ENCODE assay signal across 15 cellular contexts in genomic region chr18:64259871-64260270, GRCh38.
DNase-seq lines count a peak whose midpoint lies in the region; ATAC-seq and TF ChIP-seq lines count a peak whose summit lies in the region.
"Had no signal": no experiment of that assay in that cellular context is flagged by ENCODE, and none has a peak within 500 bp of the region (broad histone marks: within the 10 kb centered on the region; RNA-seq: fewer than 3 reads in every experiment).

No MANE protein-coding gene starts in this region.

- no peak overlapping the region for H3K4me3 ChIP-seq in trophoblast cell (ENCODE audit: low read depth, low read length)
- H3K4me3 ChIP-seq: GM12878, HAP-1 had no signal

- no CpG with 5 or more reads among the region's 4 CpGs for WGBS in trophoblast cell (ENCODE audit: extremely low coverage, insufficient coverage, insufficient read length)

- H3K4ac ChIP-seq in trophoblast cell (ENCODE audit: low read depth, low read length): no peak overlapping the region

- H2BK12ac ChIP-seq in trophoblast cell (ENCODE audit: low read length): no peak overlapping the region

- no peak overlapping the region for H3K9ac ChIP-seq in trophoblast cell (ENCODE audit: low read length)
- H3K9ac ChIP-seq: KMS-11 had no signal

- ATAC-seq in GM19351 (IDR thresholded peaks at IDR 0.05; ENCODE audit: unreplicated experiment): no peak
- ATAC-seq: GM12878 had no signal

- H3K9me3 ChIP-seq in trophoblast cell (ENCODE audit: insufficient read depth, low read depth, low read length): no peaks in the 10 kb centered on the region
- H3K9me3 ChIP-seq: HAP-1 had no signal

- H3K4me1 ChIP-seq in trophoblast cell (ENCODE audit: control insufficient read depth in 1 of 2, insufficient read depth in 2 of 2, low read length in 2 of 2): peaks cover 4 to 6% of the 10 kb centered on the region in 2 experiments
- H3K4me1 ChIP-seq: HAP-1 had no signal

- H2BK5ac ChIP-seq in trophoblast cell (ENCODE audit: low read depth, low read length, poor library complexity): no peak overlapping the region

- no peak overlapping the region for H3K27ac ChIP-seq in trophoblast cell (ENCODE audit: low read depth, low read length)
- H3K27ac ChIP-seq: KMS-11 had no signal

- DNase-seq in GDM1 (lab: John Stamatoyannopoulos, UW) (peak; percentile 36), UCSD-AML1 (lab: John Stamatoyannopoulos, UW; ENCODE audit: unreplicated experiment) (peak; percentile 41), islet precursor cell (peak; percentile 88), trophoblast cell (peak; percentile 15 to 54), Ammon's horn (ENCODE audit: low spot score) (no peak), GM20000 (ENCODE audit: low spot score) (no peak)
- DNase-seq: ACHN; CD4-positive, alpha-beta memory T cell; DMS153; DMS79; GOT3 had no signal

- H3K23ac ChIP-seq in trophoblast cell (ENCODE audit: low read length): no peak overlapping the region

- no peak overlapping the region for H2AFZ ChIP-seq in trophoblast cell (ENCODE audit: insufficient read depth, low read length, poor library complexity)

- no peaks in the 10 kb centered on the region for H3K27me3 ChIP-seq in trophoblast cell (ENCODE audit: insufficient read depth, low read length)

- no peaks in the 10 kb centered on the region for H3K79me2 ChIP-seq in trophoblast cell (ENCODE audit: control insufficient read depth, insufficient read depth, low read length, poor library complexity)

- H2BK120ac ChIP-seq in trophoblast cell (ENCODE audit: insufficient read depth, low read length, poor library complexity): no peak overlapping the region

- H4K91ac ChIP-seq in trophoblast cell (ENCODE audit: low read depth, low read length): no peak overlapping the region

- no peak overlapping the region for H3K18ac ChIP-seq in trophoblast cell (ENCODE audit: low read length)

- no peaks in the 10 kb centered on the region for H3K36me3 ChIP-seq in trophoblast cell (ENCODE audit: control insufficient read depth in 1 of 2, insufficient read depth in 2 of 2, low read length in 2 of 2)
- H3K36me3 ChIP-seq: HAP-1 had no signal

- no peak overlapping the region for H2AK5ac ChIP-seq in trophoblast cell (ENCODE audit: low read length)

- H4K8ac ChIP-seq in trophoblast cell (ENCODE audit: low read depth, low read length): no peak overlapping the region

- no peak overlapping the region for H4K12ac ChIP-seq in trophoblast cell (ENCODE audit: low read depth, low read length)

- H3K4me2 ChIP-seq in trophoblast cell (ENCODE audit: low read length): no peak overlapping the region
- H3K4me2 ChIP-seq: KMS-11 had no signal

- no peak for TF ChIP-seq CTCF in GM20000 (IDR thresholded peaks at IDR 0.05; ENCODE audit: extremely low read depth, missing control alignments)

- H3K79me1 ChIP-seq in trophoblast cell (ENCODE audit: low read length): no peaks in the 10 kb centered on the region

- H3K14ac ChIP-seq in trophoblast cell (ENCODE audit: low read length): no peak overlapping the region

Comparison
In these comparisons a context has a peak if more than half of its experiments do, and no peak if none do; other contexts are left out.
1. DNase-seq: peak in GDM1 (single experiment), UCSD-AML1 (single experiment), islet precursor cell (single experiment) and trophoblast cell (2 of 2); none in Ammon's horn (single experiment) and GM20000 (single experiment).